Comparison of ENCODE assay signal across 1 cellular context in the genomic region with DNA sequence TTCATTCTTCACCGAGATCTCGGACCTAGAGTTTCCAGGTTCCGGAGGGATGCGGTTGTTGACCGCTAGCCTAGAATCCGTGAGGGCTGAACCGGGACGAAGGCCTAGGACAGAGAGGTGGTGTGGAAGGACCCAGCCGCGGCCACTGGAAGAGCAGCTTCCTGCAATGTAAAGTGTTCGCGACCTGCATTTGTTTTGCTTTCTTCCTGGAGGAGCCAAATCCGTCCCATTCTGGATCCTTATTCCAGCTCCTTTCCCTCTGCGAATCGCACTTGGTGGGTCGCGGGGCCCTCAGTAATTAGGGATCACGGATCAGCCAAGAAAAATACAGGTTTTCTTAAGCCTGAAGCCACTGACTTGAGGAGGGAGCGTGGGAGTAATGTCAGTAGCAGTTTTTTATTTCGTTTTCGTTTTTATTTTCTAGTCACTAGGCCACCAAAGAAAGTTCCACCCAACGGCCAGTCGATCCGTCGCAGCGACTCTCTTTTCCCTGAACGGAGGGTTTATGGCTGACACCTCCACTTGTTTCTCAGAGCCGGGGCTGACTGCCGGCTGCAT.
TF ChIP-seq lines count a peak whose summit lies in the region.

No MANE protein-coding gene starts in this region.

TF ChIP-seq in K562, 482 proteins besides CTCF, POLR2A, EP300 and RAD21 (continued from another document and continues in another):
- TF ChIP-seq TBL1XR1 (IDR thresholded peaks at IDR 0.05; ENCODE audit: low read length in 2 of 2) (no peak), ZZZ3 (IDR thresholded peaks at IDR 0.05) (no peak), RBM22 (IDR thresholded peaks at IDR 0.05; ENCODE audit: low read depth, low read length, poor library complexity, severe bottlenecking) (peak; percentile 2), ILF3 (IDR thresholded peaks at IDR 0.05; ENCODE audit: borderline replicate concordance) (no peak), MTA1 (IDR thresholded peaks at IDR 0.05; ENCODE audit: borderline replicate concordance) (no peak), ZNF644 (tag; IDR thresholded peaks at IDR 0.05; ENCODE audit: low read depth) (no peak), PHTF2 (CRISPR knock-in tag; IDR thresholded peaks at IDR 0.05) (no peak), PYGO2 (tag; IDR thresholded peaks at IDR 0.05) (no peak), ZFP36 (IDR thresholded peaks at IDR 0.05; ENCODE audit: low read depth, low read length, partially characterized antibody) (no peak), ZBTB2 (IDR thresholded peaks at IDR 0.05) (no peak), ID3 (CRISPR knock-in tag; IDR thresholded peaks at IDR 0.05) (no peak), ID3 (tag; IDR thresholded peaks at IDR 0.05) (no peak), ZBTB26 (CRISPR knock-in tag; IDR thresholded peaks at IDR 0.05) (no peak), ZNF282 (CRISPR knock-in tag; IDR thresholded peaks at IDR 0.05) (no peak), JUNB (CRISPR knock-in tag; conservative IDR thresholded peaks at IDR 0.05) (no peak), NR2F6 (CRISPR knock-in tag; IDR thresholded peaks at IDR 0.05) (no peak), LEF1 (IDR thresholded peaks at IDR 0.05) (no peak), ZNF24 (IDR thresholded peaks at IDR 0.05) (no peak), SMARCE1 (IDR thresholded peaks at IDR 0.05) (no peak), ARHGAP35 (IDR thresholded peaks at IDR 0.05; ENCODE audit: partially characterized antibody) (no peak), CHD2 (IDR thresholded peaks at IDR 0.05; ENCODE audit: low read depth, low read length) (no peak), CREBBP (IDR thresholded peaks at IDR 0.05; ENCODE audit: low read depth, low read length) (no peak), HNRNPUL1 (IDR thresholded peaks at IDR 0.05; ENCODE audit: low read length) (no peak), CEBPG (CRISPR knock-in tag; IDR thresholded peaks at IDR 0.05) (no peak), CEBPG (tag; conservative IDR thresholded peaks at IDR 0.05 in 1 of 2, IDR thresholded peaks at IDR 0.05 in 1 of 2) (no peak), ZSCAN29 (IDR thresholded peaks at IDR 0.05) (no peak), KDM5B (IDR thresholded peaks at IDR 0.05; ENCODE audit: insufficient replicate concordance, low read depth, low read length) (peak; percentile 7), NRF1 (conservative IDR thresholded peaks at IDR 0.05 in 1 of 2, IDR thresholded peaks at IDR 0.05 in 1 of 2) (no peak), CHD7 (IDR thresholded peaks at IDR 0.05; ENCODE audit: low read depth, low read length) (no peak), POLR2B (IDR thresholded peaks at IDR 0.05; ENCODE audit: low read depth, partially characterized antibody) (peak; percentile 4), SP1 (CRISPR knock-in tag; IDR thresholded peaks at IDR 0.05) (0 out of 2 replicates have a peak, but pooled peaks have one; percentile 14), NR2C1 (IDR thresholded peaks at IDR 0.05) (no peak), NR2C1 (tag; IDR thresholded peaks at IDR 0.05) (no peak), ZNF217 (CRISPR knock-in tag; IDR thresholded peaks at IDR 0.05) (no peak), GTF2F1 (IDR thresholded peaks at IDR 0.05; ENCODE audit: low read depth, low read length) (no peak), PHF8 (IDR thresholded peaks at IDR 0.05; ENCODE audit: borderline replicate concordance, low read length) (peak; percentile 18), ZNF639 (CRISPR knock-in tag; conservative IDR thresholded peaks at IDR 0.05 in 1 of 2, IDR thresholded peaks at IDR 0.05 in 1 of 2) (no peak), ZNF197 (CRISPR knock-in tag; IDR thresholded peaks at IDR 0.05; ENCODE audit: low read depth) (0 out of 2 replicates have a peak, but pooled peaks have one; percentile 52), MNT (conservative IDR thresholded peaks at IDR 0.05) (no peak), CBX3 (IDR thresholded peaks at IDR 0.05; ENCODE audit: borderline replicate concordance in 1 of 2, low read length in 2 of 2) (peak in 1 of 2 experiments; percentile 5; a peak in 1 of 3 replicates), STAG1 (CRISPR knock-in tag; IDR thresholded peaks at IDR 0.05; ENCODE audit: borderline replicate concordance) (no peak)
- TF ChIP-seq, protein P1, sequence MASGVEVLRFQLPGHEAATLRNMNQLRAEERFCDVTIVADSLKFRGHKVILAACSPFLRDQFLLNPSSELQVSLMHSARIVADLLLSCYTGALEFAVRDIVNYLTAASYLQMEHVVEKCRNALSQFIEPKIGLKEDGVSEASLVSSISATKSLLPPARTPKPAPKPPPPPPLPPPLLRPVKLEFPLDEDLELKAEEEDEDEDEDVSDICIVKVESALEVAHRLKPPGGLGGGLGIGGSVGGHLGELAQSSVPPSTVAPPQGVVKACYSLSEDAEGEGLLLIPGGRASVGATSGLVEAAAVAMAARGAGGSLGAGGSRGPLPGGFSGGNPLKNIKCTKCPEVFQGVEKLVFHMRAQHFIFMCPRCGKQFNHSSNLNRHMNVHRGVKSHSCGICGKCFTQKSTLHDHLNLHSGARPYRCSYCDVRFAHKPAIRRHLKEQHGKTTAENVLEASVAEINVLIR (CRISPR knock-in tag; IDR thresholded peaks at IDR 0.05): no peak
- TF ChIP-seq, protein P2, sequence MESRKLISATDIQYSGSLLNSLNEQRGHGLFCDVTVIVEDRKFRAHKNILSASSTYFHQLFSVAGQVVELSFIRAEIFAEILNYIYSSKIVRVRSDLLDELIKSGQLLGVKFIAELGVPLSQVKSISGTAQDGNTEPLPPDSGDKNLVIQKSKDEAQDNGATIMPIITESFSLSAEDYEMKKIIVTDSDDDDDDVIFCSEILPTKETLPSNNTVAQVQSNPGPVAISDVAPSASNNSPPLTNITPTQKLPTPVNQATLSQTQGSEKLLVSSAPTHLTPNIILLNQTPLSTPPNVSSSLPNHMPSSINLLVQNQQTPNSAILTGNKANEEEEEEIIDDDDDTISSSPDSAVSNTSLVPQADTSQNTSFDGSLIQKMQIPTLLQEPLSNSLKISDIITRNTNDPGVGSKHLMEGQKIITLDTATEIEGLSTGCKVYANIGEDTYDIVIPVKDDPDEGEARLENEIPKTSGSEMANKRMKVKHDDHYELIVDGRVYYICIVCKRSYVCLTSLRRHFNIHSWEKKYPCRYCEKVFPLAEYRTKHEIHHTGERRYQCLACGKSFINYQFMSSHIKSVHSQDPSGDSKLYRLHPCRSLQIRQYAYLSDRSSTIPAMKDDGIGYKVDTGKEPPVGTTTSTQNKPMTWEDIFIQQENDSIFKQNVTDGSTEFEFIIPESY (CRISPR knock-in tag; IDR thresholded peaks at IDR 0.05): peak; percentile 77; the same call in 1 of the 2 replicates
